Comparison of ENCODE assay signal across 8 cellular contexts in the genomic region with DNA sequence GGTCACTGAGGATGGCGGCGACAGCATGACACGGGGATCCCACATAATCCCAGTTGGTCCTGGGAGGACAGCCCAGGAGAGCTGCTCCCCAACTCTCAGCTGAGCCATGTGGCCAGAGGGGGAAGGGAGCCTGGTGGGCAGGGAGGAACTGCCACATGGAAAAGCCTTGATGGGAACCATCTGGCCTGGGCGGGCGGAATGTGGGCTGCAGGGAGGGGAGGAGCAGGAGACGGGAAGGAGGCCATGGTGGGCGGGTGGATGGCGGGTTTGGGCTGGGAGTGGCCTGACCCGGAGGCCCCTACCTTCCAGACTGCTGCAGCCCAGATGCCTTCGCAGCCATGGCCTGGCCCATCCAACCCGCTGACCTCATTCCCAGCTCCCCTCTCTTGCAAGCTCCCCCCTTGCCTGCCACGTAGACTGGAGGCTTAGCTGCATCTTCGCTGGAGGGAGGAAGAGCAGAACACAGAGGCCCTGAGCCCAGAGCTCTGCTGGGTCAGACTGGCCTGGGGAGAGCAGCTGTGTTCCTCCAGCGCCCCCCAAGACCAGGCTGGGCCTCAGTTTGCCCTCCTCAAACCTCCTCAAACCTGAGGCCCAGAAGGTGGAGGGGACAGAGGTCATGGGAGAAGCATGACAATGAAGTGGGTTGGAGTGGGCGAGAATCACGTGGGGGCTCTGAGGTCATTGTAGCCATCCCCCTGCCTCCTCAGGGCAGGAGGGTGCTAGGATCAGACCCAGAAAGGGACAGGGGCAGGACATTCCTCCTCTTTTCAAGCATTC. TPM values are rescaled to one million over a fixed set of nuclear protein-coding genes. Genes with fewer than 3 reads are reported as not detected.
A peak's percentile ranks its signal among the peaks of the same experiment; 100 is the strongest.
DNase-seq lines count a peak whose midpoint lies in the region; ATAC-seq and TF ChIP-seq lines count a peak whose summit lies in the region.

No MANE protein-coding gene starts in this region.

- H3K9me3 ChIP-seq in heart left ventricle: no peaks in the 10 kb centered on the region

- peaks cover 0 to 71% (median 31%) of the 10 kb centered on the region in 12 donors for H3K4me1 ChIP-seq in heart left ventricle

- H3K36me3 ChIP-seq in heart left ventricle: no peaks in the 10 kb centered on the region

- H3K4me3 ChIP-seq in heart left ventricle: peak overlapping the region in 4 of 12 donors; percentile 3 to 21 (median 13)

- no peak for TF ChIP-seq CTCF in heart left ventricle (IDR thresholded peaks at IDR 0.05)

- DNase-seq in EH (ENCODE audit: low read depth) (peak; percentile 100), SW480 (ENCODE audit: low spot score) (peak; percentile 69), heart left ventricle (peak; percentile 88 to 93 (median 92)), retina (peak; percentile 84), DMS79 treated with DMSO at 0.1 percent for 48 hours (lab: John Stamatoyannopoulos, UW) (no peak)
- no peak for DNase-seq in stimulated activated CD4-positive, alpha-beta T cell treated with anti-CD3 and anti-CD28 coated beads, Interleukin-2, amount 100 ng/mL, for 48 hours
- DNase-seq in stimulated activated naive CD4-positive, alpha-beta T cell treated with Interleukin-2 at 50 U/mL for 16 hours (lab: John Stamatoyannopoulos, UW): no peak

- peak in 1 of 2 donors; percentile 21 for TF ChIP-seq POLR2A in heart left ventricle (IDR thresholded peaks at IDR 0.05)

- peaks cover 0 to 35% (median 4%) of the 10 kb centered on the region in 9 donors for H3K27me3 ChIP-seq in heart left ventricle

- ATAC-seq in heart left ventricle (peak; percentile 78 to 93 (median 88)), GM19328 (IDR thresholded peaks at IDR 0.05; ENCODE audit: unreplicated experiment) (no peak)

- WGBS in heart left ventricle, 4 donors: 50 to 61% (median 59%) methylated on average over 16 of the region's 16 CpGs

- intact Hi-C loops in heart left ventricle (cut with DNase I): no loop called here

- H3K27ac ChIP-seq in heart left ventricle: peak overlapping the region; percentile 47 to 92 (median 80)

RNA-seq across cellular contexts. Expression of a gene that starts 8.2 kb away (rescaled TPM):
- 100 to 1,000 TPM in 3 of 9 donors, 10 to 100 TPM in 6; 10.2 to 897 (median 55.4) TPM for total RNA-seq in heart left ventricle
- polyA plus RNA-seq in heart left ventricle: 100 to 1,000 TPM in 1 of 2 donors, 10 to 100 TPM in 1; 17.2 to 109 TPM

RNA-seq across cellular contexts. Expression of a gene that starts 43.9 kb away (rescaled TPM):
- 100 to 1,000 TPM; 110 to 224 (median 151) TPM for total RNA-seq in heart left ventricle
- 100 to 1,000 TPM in 1 of 2 donors, 10 to 100 TPM in 1; 96.5 to 225 TPM for polyA plus RNA-seq in heart left ventricle

RNA-seq across cellular contexts. Expression of a gene that starts 59.2 kb away (rescaled TPM):
- total RNA-seq in heart left ventricle: 10 to 100 TPM; 17.0 to 55.9 (median 31.3) TPM
- 10 to 100 TPM; 30.4 to 33.4 TPM for polyA plus RNA-seq in heart left ventricle

Comparison
In these comparisons a context has a peak if more than half of its experiments do, and no peak if none do; other contexts are left out.
1. DNase-seq: peak in EH (single experiment), SW480 (single experiment), heart left ventricle (5 of 5) and retina (single experiment); none in stimulated activated CD4-positive, alpha-beta T cell treated with anti-CD3 and anti-CD28 coated beads, Interleukin-2, amount 100 ng/mL, for 48 hours (0 of 2), DMS79 treated with DMSO at 0.1 percent for 48 hours (single experiment) and stimulated activated naive CD4-positive, alpha-beta T cell treated with Interleukin-2 at 50 U/mL for 16 hours (single experiment).